Comparison of ENCODE assay signal across 9 cellular contexts in genomic region chr13:110932588-110932987, GRCh38.
"Had no signal": no experiment of that assay in that cellular context is flagged by ENCODE, and none has a peak within 500 bp of the region (broad histone marks: within the 10 kb centered on the region; RNA-seq: fewer than 3 reads in every experiment).

No MANE protein-coding gene starts in this region.

- FAIRE-seq: H1, HTR-8/SVneo had no signal

- H3K4me1 Mint-ChIP-seq: GM23338 had no signal

- DNase-seq: H7, IMR-90, KBM-7 had no signal

- H3K27ac ChIP-seq: KMS-11 had no signal

- ATAC-seq: GM23338, HCT116 had no signal

- H3K27ac Mint-ChIP-seq: GM23338 had no signal

- H3K4me2 ChIP-seq: GM23338, KMS-11 had no signal

- H2AFZ ChIP-seq: GM23338 had no signal

- H3K4me3 ChIP-seq: GM23338, HAP-1 had no signal

- H3K4me1 ChIP-seq: HAP-1 had no signal

- H3K4me3 Mint-ChIP-seq: GM23338 had no signal

- H3K9ac ChIP-seq: KMS-11 had no signal

- H3K36me3 ChIP-seq: HAP-1 had no signal
